1 cellular context compared by ENCODE assay signal in the genomic region with DNA sequence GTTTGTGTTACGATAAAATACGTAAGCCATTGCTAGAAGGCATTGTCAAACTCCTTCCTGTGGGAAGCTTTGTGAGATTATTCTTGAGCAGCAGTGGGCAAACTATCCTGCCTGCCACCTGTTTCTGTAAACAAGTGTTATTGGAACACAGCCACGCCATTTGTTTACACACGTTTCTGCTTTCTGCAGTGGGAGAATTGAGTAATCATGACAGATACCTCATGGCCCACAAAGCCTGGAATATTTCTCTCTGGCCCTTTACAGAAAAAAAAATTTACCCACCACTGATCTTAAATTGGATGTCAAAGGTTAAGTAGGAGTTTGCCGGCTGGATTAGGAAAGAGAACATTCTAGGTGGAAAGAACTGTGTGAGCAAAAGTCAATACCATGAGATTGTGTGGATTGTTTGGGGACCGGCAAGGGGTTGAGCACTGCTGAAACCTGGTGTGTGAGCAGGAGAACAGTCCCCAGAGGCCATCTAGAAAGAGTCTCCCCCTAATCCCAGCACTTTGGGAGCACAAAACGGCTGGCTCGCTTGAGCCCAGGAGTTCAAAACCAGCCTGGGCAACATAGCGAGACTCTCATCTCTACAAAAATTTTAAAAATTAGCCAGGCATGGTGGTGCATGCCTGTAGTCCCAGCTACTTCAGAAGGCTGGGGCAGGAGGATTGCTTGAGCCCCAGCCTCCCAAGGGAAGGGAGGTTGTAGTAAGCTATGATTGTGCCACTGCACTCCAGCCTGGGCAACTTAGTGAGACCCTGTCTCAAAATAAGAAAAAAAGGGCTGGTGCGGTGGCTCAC.
TF ChIP-seq lines count a peak whose summit lies in the region.

No MANE protein-coding gene starts in this region.

TF ChIP-seq in IMR-90, 13 proteins besides CTCF, POLR2A, EP300 and RAD21:
- TF ChIP-seq RCOR1 (IDR thresholded peaks at IDR 0.05; ENCODE audit: insufficient replicate concordance, low read length), result peak; percentile 69
- no peak for TF ChIP-seq MAFK (IDR thresholded peaks at IDR 0.05; ENCODE audit: low read depth, low read length)
- no peak for TF ChIP-seq RFX5 (IDR thresholded peaks at IDR 0.05; ENCODE audit: low read depth, low read length)
- no peak for TF ChIP-seq SMC3 (IDR thresholded peaks at IDR 0.05; ENCODE audit: low read depth, low read length)
- TF ChIP-seq, protein P1, sequence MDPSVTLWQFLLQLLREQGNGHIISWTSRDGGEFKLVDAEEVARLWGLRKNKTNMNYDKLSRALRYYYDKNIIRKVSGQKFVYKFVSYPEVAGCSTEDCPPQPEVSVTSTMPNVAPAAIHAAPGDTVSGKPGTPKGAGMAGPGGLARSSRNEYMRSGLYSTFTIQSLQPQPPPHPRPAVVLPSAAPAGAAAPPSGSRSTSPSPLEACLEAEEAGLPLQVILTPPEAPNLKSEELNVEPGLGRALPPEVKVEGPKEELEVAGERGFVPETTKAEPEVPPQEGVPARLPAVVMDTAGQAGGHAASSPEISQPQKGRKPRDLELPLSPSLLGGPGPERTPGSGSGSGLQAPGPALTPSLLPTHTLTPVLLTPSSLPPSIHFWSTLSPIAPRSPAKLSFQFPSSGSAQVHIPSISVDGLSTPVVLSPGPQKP (IDR thresholded peaks at IDR 0.05; ENCODE audit: borderline replicate concordance, low read depth, low read length), result no peak
- TF ChIP-seq NFE2L2 (IDR thresholded peaks at IDR 0.05; ENCODE audit: low read depth, low read length), result no peak
- no peak for TF ChIP-seq MAZ (IDR thresholded peaks at IDR 0.05; ENCODE audit: borderline replicate concordance, low read depth, low read length)
- TF ChIP-seq CEBPB (IDR thresholded peaks at IDR 0.05; ENCODE audit: low read depth, low read length), result peak; percentile 65
- peak; percentile 77; the same call in 1 of the 2 replicates for TF ChIP-seq BHLHE40 (IDR thresholded peaks at IDR 0.05; ENCODE audit: low read depth, low read length)
- TF ChIP-seq FOS (IDR thresholded peaks at IDR 0.05; ENCODE audit: low read depth, low read length), result no peak
- TF ChIP-seq CHD1 (IDR thresholded peaks at IDR 0.05; ENCODE audit: low read depth, low read length), result no peak
- TF ChIP-seq, protein P2, sequence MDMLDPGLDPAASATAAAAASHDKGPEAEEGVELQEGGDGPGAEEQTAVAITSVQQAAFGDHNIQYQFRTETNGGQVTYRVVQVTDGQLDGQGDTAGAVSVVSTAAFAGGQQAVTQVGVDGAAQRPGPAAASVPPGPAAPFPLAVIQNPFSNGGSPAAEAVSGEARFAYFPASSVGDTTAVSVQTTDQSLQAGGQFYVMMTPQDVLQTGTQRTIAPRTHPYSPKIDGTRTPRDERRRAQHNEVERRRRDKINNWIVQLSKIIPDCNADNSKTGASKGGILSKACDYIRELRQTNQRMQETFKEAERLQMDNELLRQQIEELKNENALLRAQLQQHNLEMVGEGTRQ (IDR thresholded peaks at IDR 0.05; ENCODE audit: low read depth, low read length), result no peak
- no peak for TF ChIP-seq MXI1 (IDR thresholded peaks at IDR 0.05; ENCODE audit: borderline replicate concordance, low read depth, low read length)
